6 cellular contexts compared by ENCODE assay signal in the genomic region with DNA sequence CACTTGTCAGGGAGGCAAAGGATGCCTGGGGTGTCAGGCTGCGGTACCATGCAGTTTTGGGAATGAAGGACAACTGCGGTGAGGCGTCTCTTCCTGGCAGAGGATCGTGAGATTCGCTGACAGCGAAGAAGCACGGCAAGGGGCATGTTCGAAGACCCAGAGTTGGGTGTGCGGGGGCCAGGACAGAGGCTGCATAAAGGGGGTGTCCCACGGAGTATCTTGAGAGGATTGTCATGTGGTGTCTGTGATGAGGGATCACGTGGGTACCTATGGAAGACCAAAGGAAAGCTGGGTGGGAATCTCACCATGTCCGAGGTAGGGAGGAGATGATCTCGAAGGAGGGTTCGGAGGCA. TPM values are rescaled to one million over a fixed set of nuclear protein-coding genes. Genes with fewer than 3 reads are reported as not detected.
DNase-seq lines count a peak whose midpoint lies in the region; ATAC-seq, FAIRE-seq and TF ChIP-seq lines count a peak whose summit lies in the region.

No MANE protein-coding gene starts in this region.

- H3K4me3 Mint-ChIP-seq in T-helper 17 cell = peak overlapping the region; percentile 99

- intact Hi-C loops in kidney (cut with DNase I) = no loop called here

- H3K27ac Mint-ChIP-seq in T-helper 17 cell = peak overlapping the region; percentile 99

- peaks cover 3% of the 10 kb centered on the region for H3K36me3 Mint-ChIP-seq in T-helper 17 cell (ENCODE audit: low read depth)

- H3K4me1 ChIP-seq in kidney (ENCODE audit: control insufficient read depth in 1 of 2, insufficient read depth in 1 of 2, low read depth in 1 of 2, low read length in 2 of 2) = peaks cover 15 to 19% of the 10 kb centered on the region in 2 donors

- H3K27ac ChIP-seq in kidney (ENCODE audit: low read depth in 2 of 2, low read length in 2 of 2) = peak overlapping the region; percentile 66 to 68

- H3K9ac ChIP-seq in kidney (ENCODE audit: low read length in 2 of 2) = peak overlapping the region; percentile 78 to 87

- ATAC-seq in GM21619 (IDR thresholded peaks at IDR 0.05; ENCODE audit: unreplicated experiment) = peak; percentile 6
- no peak for ATAC-seq in T-helper 17 cell
- no peak for ATAC-seq in GM18867 (IDR thresholded peaks at IDR 0.05; ENCODE audit: unreplicated experiment)

- H3K36me3 ChIP-seq in kidney (ENCODE audit: control insufficient read depth in 1 of 2, insufficient read depth in 2 of 2, low read length in 2 of 2) = peaks cover 0 to 3% of the 10 kb centered on the region in 2 donors

- no peaks in the 10 kb centered on the region for H3K27me3 Mint-ChIP-seq in T-helper 17 cell

- no peak for TF ChIP-seq CTCF in kidney (IDR thresholded peaks at IDR 0.05; ENCODE audit: borderline replicate concordance, extremely low read depth, insufficient read depth)

- no peak for DNase-seq in T-helper 17 cell
- DNase-seq in kidney = no peak
- no peak for DNase-seq in central memory CD4-positive, alpha-beta T cell
- DNase-seq in NCI-H510A treated with DMSO at 0.1 percent for 48 hours (lab: John Stamatoyannopoulos, UW) = no peak

- no peak for FAIRE-seq in kidney (lab: Jason Lieb, UNC)

- peaks cover 45% of the 10 kb centered on the region for H3K4me1 Mint-ChIP-seq in T-helper 17 cell

- H3K9me3 ChIP-seq in T-helper 17 cell (ENCODE audit: control insufficient read depth, low read length, poor library complexity, severe bottlenecking) = no peaks in the 10 kb centered on the region
- no peaks in the 10 kb centered on the region for H3K9me3 ChIP-seq in kidney (ENCODE audit: control insufficient read depth in 1 of 2, low read length in 2 of 2)

- H3K4me3 ChIP-seq in kidney (ENCODE audit: low read length in 2 of 2) = peak overlapping the region; percentile 93 to 95

RNA-seq across cellular contexts. Expression of gene SLC25A44, which starts 0.4 kb away (rescaled TPM):
- 10 to 100 TPM; 14.4 to 21.6 TPM for total RNA-seq in T-helper 17 cell
- total RNA-seq in kidney = 28.1 TPM
- polyA plus RNA-seq in kidney (ENCODE audit: insufficient read depth, low read depth, low replicate concordance) = 29.0 TPM

RNA-seq across cellular contexts. Expression of gene PMF1, which starts 18.5 kb away (rescaled TPM):
- total RNA-seq in T-helper 17 cell (10 to 100 TPM; 59.1 to 73.2 TPM), kidney (65.6 TPM)
- polyA plus RNA-seq in kidney (ENCODE audit: insufficient read depth, low read depth, low replicate concordance) = 110 TPM

RNA-seq across cellular contexts. Expression of gene SEMA4A, which starts 40.9 kb away (rescaled TPM):
- total RNA-seq in T-helper 17 cell (10 to 100 TPM; 21.7 to 58.1 TPM), kidney (45.9 TPM)
- polyA plus RNA-seq in kidney (ENCODE audit: insufficient read depth, low read depth, low replicate concordance) = 16.4 TPM

RNA-seq across cellular contexts. Expression of gene BGLAP, which starts 47.7 kb away (rescaled TPM):
- 1 to 10 TPM; 1.1 to 3.7 TPM for total RNA-seq in T-helper 17 cell
- 1.8 TPM for total RNA-seq in kidney
- 1.7 TPM for polyA plus RNA-seq in kidney (ENCODE audit: insufficient read depth, low read depth, low replicate concordance)

RNA-seq across cellular contexts. Expression of gene PAQR6, which starts 53.6 kb away (rescaled TPM):
- total RNA-seq in T-helper 17 cell (1 to 10 TPM; 2.8 to 3.1 TPM), kidney (4.2 TPM)
- polyA plus RNA-seq in kidney (ENCODE audit: insufficient read depth, low read depth, low replicate concordance) = 2.0 TPM
